In the genomic region with DNA sequence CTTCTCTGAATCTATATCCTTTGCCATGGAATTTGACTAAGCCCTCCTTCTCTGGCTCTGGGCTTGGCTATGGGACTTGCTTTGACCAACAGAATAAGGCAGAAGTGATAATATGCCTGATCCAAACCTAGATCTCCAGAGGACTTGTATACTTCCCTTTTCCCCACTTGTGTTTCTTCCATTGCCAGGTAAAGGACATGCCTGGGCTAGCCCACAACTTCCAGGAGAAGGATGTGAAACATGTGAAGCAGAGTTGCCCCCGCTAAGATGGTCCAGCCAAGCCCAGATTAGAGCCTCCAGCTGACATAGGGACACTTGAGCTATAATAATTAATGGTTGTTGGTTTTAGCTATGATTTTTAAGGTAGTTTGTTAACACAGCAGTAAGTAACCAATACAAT, we compare ENCODE assay signal across 20 cellular contexts. TPM values are rescaled to one million over a fixed set of nuclear protein-coding genes. Genes with fewer than 3 reads are reported as not detected.
DNase-seq lines count a peak whose midpoint lies in the region; ATAC-seq, FAIRE-seq and TF ChIP-seq lines count a peak whose summit lies in the region.
"Had no signal": no experiment of that assay in that cellular context is flagged by ENCODE, and none has a peak within 500 bp of the region (broad histone marks: within the 10 kb centered on the region; RNA-seq: fewer than 3 reads in every experiment).

No MANE protein-coding gene starts in this region.

- intact Hi-C loops in body of pancreas (cut with DNase I) = no loop called here

- H3K9me3 ChIP-seq in RWPE2 (ENCODE audit: severe bottlenecking) (peaks cover 2% of the 10 kb centered on the region), keratinocyte (ENCODE audit: control insufficient read depth, low read depth, low read length) (peaks cover 5% of the 10 kb centered on the region), body of pancreas (peaks cover 0 to 14% (median 0%) of the 10 kb centered on the region in 3 donors)

- no peak for DNase-seq in RWPE2 (ENCODE audit: low spot score)
- DNase-seq in bronchial epithelial cell (ENCODE audit: low read depth) = peak; percentile 69
- no peak for DNase-seq in keratinocyte (ENCODE audit: low read depth, low spot score)
- DNase-seq in body of pancreas = no peak
- DNase-seq in activated CD4-positive, CD25-positive, alpha-beta regulatory T cell treated with anti-CD3 and anti-CD28 coated beads, Interleukin-2, amount 50 U/mL, for 72 hours = no peak
- no peak for DNase-seq in amygdala (lab: John Stamatoyannopoulos, UW)
- DNase-seq: C1 segment of cervical spinal cord; Calu3; CD4-positive, alpha-beta memory T cell; COR-L47; DND-41; H9 had no signal

- no peak overlapping the region for H3K9ac ChIP-seq in keratinocyte (ENCODE audit: control insufficient read depth, extremely low read depth, insufficient read depth, low read length)

- H3K27me3 ChIP-seq in RWPE2 (ENCODE audit: insufficient read depth, poor library complexity, severe bottlenecking) = no peaks in the 10 kb centered on the region
- no peaks in the 10 kb centered on the region for H3K27me3 ChIP-seq in bronchial epithelial cell (ENCODE audit: control insufficient read depth, insufficient read depth, low read length)
- H3K27me3 ChIP-seq in keratinocyte (ENCODE audit: control insufficient read depth, extremely low read depth, insufficient read depth, low read length) = no peaks in the 10 kb centered on the region
- no peaks in the 10 kb centered on the region for H3K27me3 ChIP-seq in body of pancreas

- dilution Hi-C loops in keratinocyte (cut with MboI; ENCODE audit: extremely low pct_ligation_motif_present, low sequenced_read_pairs) = no loop called here

- H3K79me2 ChIP-seq in keratinocyte (ENCODE audit: control insufficient read depth, insufficient read depth, low read length) = no peaks in the 10 kb centered on the region

- no peak for TF ChIP-seq CTCF in RWPE2 (IDR thresholded peaks at IDR 0.05; ENCODE audit: poor library complexity, severe bottlenecking)
- TF ChIP-seq CTCF in bronchial epithelial cell (IDR thresholded peaks at IDR 0.05; ENCODE audit: insufficient read depth, low read length, severe bottlenecking) = no peak
- no peak for TF ChIP-seq CTCF in keratinocyte (optimal IDR thresholded peaks at IDR 0.05 in 1 of 3, IDR thresholded peaks at IDR 0.05 in 1 of 3, conservative IDR thresholded peaks at IDR 0.05 in 1 of 3; ENCODE audit: extremely low read depth in 1 of 3, insufficient read depth in 2 of 3, low read length in 3 of 3)
- TF ChIP-seq CTCF in body of pancreas (IDR thresholded peaks at IDR 0.05) = no peak

- H3K4me1 ChIP-seq in RWPE2 (ENCODE audit: insufficient read depth, poor library complexity, severe bottlenecking) = peaks cover 6% of the 10 kb centered on the region
- peaks cover 15% of the 10 kb centered on the region for H3K4me1 ChIP-seq in keratinocyte (ENCODE audit: control insufficient read depth, extremely low read depth, insufficient read depth, low read length)
- no peaks in the 10 kb centered on the region for H3K4me1 ChIP-seq in body of pancreas

- FAIRE-seq in bronchial epithelial cell (lab: Jason Lieb, UNC) (no peak), keratinocyte (lab: Jason Lieb, UNC) (peak; percentile 74)
- FAIRE-seq: G401.6, GM12892 had no signal

- peak overlapping the region; percentile 75 for H2AFZ ChIP-seq in keratinocyte (ENCODE audit: control insufficient read depth, low read length)

- TF ChIP-seq POLR2A in body of pancreas (IDR thresholded peaks at IDR 0.05) = no peak

- ATAC-seq in RWPE2 (ENCODE audit: low read depth) (0 out of 3 replicates have a peak, but pooled peaks have one; percentile 38), body of pancreas (no peak)
- ATAC-seq: GM23338, HCT116 had no signal

- peak overlapping the region; percentile 25 for H3K4me2 ChIP-seq in keratinocyte (ENCODE audit: control insufficient read depth, extremely low read depth, insufficient read depth, low read depth, low read length)
- H3K4me2 ChIP-seq: GM23338 had no signal

- no peaks in the 10 kb centered on the region for H3K9me1 ChIP-seq in keratinocyte (ENCODE audit: control insufficient read depth, extremely low read depth, insufficient read depth, low read length)

- no peak overlapping the region for H3K27ac ChIP-seq in RWPE2 (ENCODE audit: poor library complexity, severe bottlenecking)
- peak overlapping the region; percentile 4 for H3K27ac ChIP-seq in keratinocyte (ENCODE audit: control insufficient read depth, insufficient read depth, low read length)
- no peak overlapping the region for H3K27ac ChIP-seq in body of pancreas

- H4K20me1 ChIP-seq in keratinocyte (ENCODE audit: control insufficient read depth, extremely low read depth, insufficient read depth, low read length) = no peaks in the 10 kb centered on the region

- no peak overlapping the region for H3K4me3 ChIP-seq in RWPE2 (ENCODE audit: severe bottlenecking)
- no peak overlapping the region for H3K4me3 ChIP-seq in bronchial epithelial cell (ENCODE audit: low read depth, low read length)
- no peak overlapping the region for H3K4me3 ChIP-seq in keratinocyte (ENCODE audit: control insufficient read depth in 2 of 3, extremely low read depth in 1 of 3, insufficient read depth in 2 of 3, low read depth in 1 of 3, low read length in 3 of 3)
- no peak overlapping the region for H3K4me3 ChIP-seq in body of pancreas
- H3K4me3 ChIP-seq: GM23338 had no signal

- WGBS in body of pancreas, 2 donors = 69 to 86% methylated on average over 1 of the region's 1 CpG

- H3K36me3 ChIP-seq in RWPE2 (ENCODE audit: low read depth) = no peaks in the 10 kb centered on the region
- no peaks in the 10 kb centered on the region for H3K36me3 ChIP-seq in bronchial epithelial cell (ENCODE audit: control insufficient read depth, insufficient read depth, low read length)
- no peaks in the 10 kb centered on the region for H3K36me3 ChIP-seq in keratinocyte (ENCODE audit: control insufficient read depth in 2 of 2, extremely low read depth in 1 of 2, insufficient read depth in 2 of 2, low read length in 2 of 2)
- H3K36me3 ChIP-seq in body of pancreas (replicated peaks in 1 of 2; ENCODE audit: insufficient read depth in 1 of 2, low read depth in 2 of 2) = no peaks in the 10 kb centered on the region

RNA-seq across cellular contexts. Expression of gene FOXB1, which starts 55.1 kb away (rescaled TPM):
- total RNA-seq in bronchial epithelial cell = not detected in 2 replicates
- polyA plus RNA-seq in keratinocyte = not detected in 3 replicates
- polyA plus RNA-seq in keratinocyte (2011; ENCODE audit: low read depth) = not detected
- polyA plus RNA-seq in keratinocyte (2011; cell fraction: cytosol; rRNA removed) = not detected in 2 replicates
- not detected in 2 replicates for polyA plus RNA-seq in keratinocyte (2011; cell fraction: nucleus; rRNA removed)
- polyA plus RNA-seq in keratinocyte (2012; ENCODE audit: low replicate concordance) = not detected in 2 replicates
- not detected in 3 replicates for polyA minus RNA-seq in keratinocyte
- polyA minus RNA-seq in keratinocyte (2011; cell fraction: cytosol; rRNA and poly(A)+ RNA removed) = not detected
- not detected in 2 replicates for polyA minus RNA-seq in keratinocyte (2011; cell fraction: nucleus; rRNA and poly(A)+ RNA removed)
- not detected for total RNA-seq in body of pancreas
- total RNA-seq: A172, A673, Calu3, H4 had no signal
- polyA plus RNA-seq: BJ had no signal
